Comparison of ENCODE assay signal across 2 cellular contexts in the genomic region with DNA sequence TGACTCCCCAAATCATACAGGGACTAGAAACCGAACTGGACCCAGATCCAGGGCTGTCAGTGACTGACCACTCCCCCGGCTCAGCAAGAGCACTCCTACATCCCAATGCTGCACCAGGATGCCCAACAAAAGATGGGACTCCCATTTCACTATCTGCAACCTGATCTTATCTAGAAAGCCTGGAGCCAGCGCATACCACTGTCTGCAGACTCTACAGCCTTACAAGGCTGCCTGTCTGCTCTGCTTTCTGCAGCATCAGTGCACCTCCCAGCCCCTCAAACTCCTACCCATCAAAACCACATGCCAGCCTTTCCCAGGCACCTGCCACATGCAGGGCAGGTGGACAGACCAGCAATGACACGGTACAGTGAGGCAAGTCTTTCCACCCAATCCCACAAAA.
TF ChIP-seq lines count a peak whose summit lies in the region.

No MANE protein-coding gene starts in this region.

TF ChIP-seq in HepG2, 621 proteins besides CTCF, POLR2A, EP300 and RAD21 (continued from another document):
- TF ChIP-seq ZNF468 (CRISPR knock-in tag; IDR thresholded peaks at IDR 0.05) = 0 out of 2 replicates have a peak, but pooled peaks have one; percentile 52

TF ChIP-seq in WTC11, 78 proteins besides CTCF, POLR2A, EP300 and RAD21 (continued from another document):
- TF ChIP-seq ZNF396 (CRISPR knock-in tag; IDR thresholded peaks at IDR 0.05; ENCODE audit: borderline replicate concordance) = no peak
- TF ChIP-seq ATF1 (CRISPR knock-in tag; IDR thresholded peaks at IDR 0.05) = no peak
TF ChIP-seq in WTC11: peak in this region for 0.
